13 cellular contexts compared by ENCODE assay signal in the genomic region with DNA sequence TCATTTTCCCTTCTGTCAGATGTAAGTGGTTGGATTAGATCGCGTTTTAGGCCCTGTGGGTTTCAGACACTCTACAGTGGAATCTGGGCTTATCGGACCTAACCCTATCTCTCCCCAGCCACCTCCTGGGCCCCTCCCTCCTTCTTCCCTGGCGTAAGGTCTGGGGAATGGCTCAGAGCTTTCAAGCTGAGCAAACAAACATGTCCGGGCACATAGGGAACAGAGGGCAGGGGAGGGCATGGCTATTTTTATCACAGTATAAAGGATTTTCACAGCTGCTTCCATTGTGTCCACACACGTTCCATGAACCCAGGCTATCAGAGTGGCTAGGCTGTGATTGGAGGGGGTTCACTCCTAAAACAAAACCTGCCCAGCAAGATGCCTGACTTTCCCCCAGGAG. TPM values are rescaled to one million over a fixed set of nuclear protein-coding genes. Genes with fewer than 3 reads are reported as not detected.
DNase-seq lines count a peak whose midpoint lies in the region; ATAC-seq and TF ChIP-seq lines count a peak whose summit lies in the region.
"Not testable (repeated sequence)": the region's sequence is repeated elsewhere in the genome, so short reads cannot be mapped to it uniquely, and the experiment has no call there.
"Had no signal": no experiment of that assay in that cellular context is flagged by ENCODE, and none has a peak within 500 bp of the region (broad histone marks: within the 10 kb centered on the region; RNA-seq: fewer than 3 reads in every experiment).

No MANE protein-coding gene starts in this region.

- peak; percentile 98 for ATAC-seq in RWPE2 (ENCODE audit: low read depth)
- ATAC-seq in left ventricle myocardium superior, result peak; percentile 93

- not testable (repeated sequence) for TF ChIP-seq POLR2A in stomach (IDR thresholded peaks at IDR 0.05)

- H3K4me3 ChIP-seq in RWPE2 (ENCODE audit: severe bottlenecking); colonic mucosa; stomach: not testable (repeated sequence)

- H3K9me3 ChIP-seq in RWPE2 (ENCODE audit: severe bottlenecking); colonic mucosa; stomach: not testable (repeated sequence)

- not testable (repeated sequence) for H3K27me3 ChIP-seq in RWPE2 (ENCODE audit: insufficient read depth, poor library complexity, severe bottlenecking); colonic mucosa; stomach

- not testable (repeated sequence) for H3K27me3 Mint-ChIP-seq in mesothelial cell of epicardium (ENCODE audit: low read depth)

- H3K36me3 Mint-ChIP-seq in mesothelial cell of epicardium, result not testable (repeated sequence)

- intact Hi-C loops in colonic mucosa (cut with DNase I); left ventricle myocardium superior (cut with micrococcal nuclease); stomach (cut with DNase I; ENCODE audit: low total_unique reads): not testable (repeated sequence)

- not testable (repeated sequence) for H3K4me1 ChIP-seq in RWPE2 (ENCODE audit: insufficient read depth, poor library complexity, severe bottlenecking); colonic mucosa
- peaks cover 0 to 15% (median 13%) of the 10 kb centered on the region in 4 donors for H3K4me1 ChIP-seq in stomach

- not testable (repeated sequence) for H3K9ac ChIP-seq in colonic mucosa (ENCODE audit: low read depth in 2 of 2, low read length in 2 of 2)

- DNase-seq in COLO668 (lab: John Stamatoyannopoulos, UW; ENCODE audit: unreplicated experiment) (peak; percentile 84), LHCN-M2 (ENCODE audit: low read depth) (peak; percentile 70), NCI-H2171 treated with DMSO at 0.1 percent for 48 hours (lab: John Stamatoyannopoulos, UW) (peak; percentile 85), colonic mucosa (peak; percentile 71), left ventricle myocardium superior (peak; percentile 34), stomach (peak; percentile 81)
- DNase-seq in RWPE2 (ENCODE audit: low spot score); mesothelial cell of epicardium (ENCODE audit: low spot score in 2 of 2, unreplicated experiment in 2 of 2): not testable (repeated sequence)

- H3K36me3 ChIP-seq in RWPE2 (ENCODE audit: low read depth); colonic mucosa; stomach: not testable (repeated sequence)

- TF ChIP-seq CTCF in RWPE2 (IDR thresholded peaks at IDR 0.05; ENCODE audit: poor library complexity, severe bottlenecking); colonic mucosa (IDR thresholded peaks at IDR 0.05); mesothelial cell of epicardium (IDR thresholded peaks at IDR 0.05; ENCODE audit: unreplicated experiment); stomach (IDR thresholded peaks at IDR 0.05): not testable (repeated sequence)

- H3K9me3 Mint-ChIP-seq in mesothelial cell of epicardium, result not testable (repeated sequence)

- TF ChIP-seq EP300 in stomach (IDR thresholded peaks at IDR 0.05), result not testable (repeated sequence)

- peak overlapping the region; percentile 34 for H3K27ac Mint-ChIP-seq in mesothelial cell of epicardium

- not testable (repeated sequence) for H3K4me3 Mint-ChIP-seq in mesothelial cell of epicardium

- H3K27ac ChIP-seq in RWPE2 (ENCODE audit: poor library complexity, severe bottlenecking); colonic mucosa: not testable (repeated sequence)
- H3K27ac ChIP-seq in stomach, result peak overlapping the region; percentile 31 to 72 (median 66)

- WGBS in stomach, 5 donors, result 15 to 42% (median 37%) methylated on average over 4 to 6 of the region's 6 CpGs

- H3K4me1 Mint-ChIP-seq in mesothelial cell of epicardium, result not testable (repeated sequence)

RNA-seq across cellular contexts. Expression of a gene that starts 2.1 kb away (rescaled TPM):
- total RNA-seq in LHCN-M2 (2014; rRNA removed) (not detected in 2 replicates), colonic mucosa (10 to 100 TPM in 1 of 2 donors, under 1 TPM in 1; 0.42 to 16.7 TPM), left ventricle myocardium superior (not detected), mesothelial cell of epicardium (not detected in 3 replicates), stomach (10 to 100 TPM in 1 of 5 donors, not detected in 4; 84.3 TPM)
- not detected for polyA plus RNA-seq in LHCN-M2 (2012)
- polyA plus RNA-seq in stomach, result 10 to 100 TPM in 2 of 3 donors, 1 to 10 TPM in 1; 6.1 to 37.8 (median 18.6) TPM
- total RNA-seq: activated CD4-positive, alpha-beta T cell treated with anti-CD3 and anti-CD28 coated beads, Interleukin-2, amount 10 ng/mL, durations not matched to agents 7 days and 5 days; activated naive CD4-positive, alpha-beta T cell treated with anti-CD3 and anti-CD28 coated beads, Interleukin-2, amount 50 U/mL, for 72 hours; H1; natural killer cell treated with Interleukin-12 subunit alpha and Interleukin-12 subunit beta and Interleukin-15 and Interleukin-18, amount 100 ng/mL, for 72 hours; SK-MEL-5 had no signal
- polyA plus RNA-seq: H1 had no signal

RNA-seq across cellular contexts. Expression of a gene that starts 26.8 kb away (rescaled TPM):
- total RNA-seq in LHCN-M2 (2014; rRNA removed) (not detected in 2 replicates), colonic mucosa (10 to 100 TPM in 1 of 2 donors, under 1 TPM in 1; 0.56 to 25.0 TPM), left ventricle myocardium superior (not detected), mesothelial cell of epicardium (not detected in 3 replicates), stomach (10 to 100 TPM in 1 of 5 donors, 1 to 10 TPM in 1, not detected in 3; 3.6 to 17.2 TPM)
- polyA plus RNA-seq in LHCN-M2 (2012), result not detected
- 10 to 100 TPM in 2 of 3 donors, 1 to 10 TPM in 1; 7.0 to 62.9 (median 53.2) TPM for polyA plus RNA-seq in stomach
- total RNA-seq: activated CD4-positive, alpha-beta T cell treated with anti-CD3 and anti-CD28 coated beads, Interleukin-2, amount 10 ng/mL, durations not matched to agents 7 days and 5 days; activated naive CD4-positive, alpha-beta T cell treated with anti-CD3 and anti-CD28 coated beads, Interleukin-2, amount 50 U/mL, for 72 hours; H1; natural killer cell treated with Interleukin-12 subunit alpha and Interleukin-12 subunit beta and Interleukin-15 and Interleukin-18, amount 100 ng/mL, for 72 hours; SK-MEL-5 had no signal
- polyA plus RNA-seq: H1 had no signal

RNA-seq across cellular contexts. Expression of a gene that starts 37.6 kb away (rescaled TPM):
- total RNA-seq in LHCN-M2 (2014; rRNA removed) (106 and 143 TPM in 2 replicates), colonic mucosa (100 to 1,000 TPM; 148 to 152 TPM), left ventricle myocardium superior (269 TPM), mesothelial cell of epicardium (221 to 226 TPM (median 221 TPM) in 3 replicates), stomach (100 to 1,000 TPM in 4 of 5 donors, 10 to 100 TPM in 1; 88.7 to 504 (median 186) TPM)
- polyA plus RNA-seq in LHCN-M2 (2012), result 136 TPM
- 10 to 100 TPM; 21.7 to 98.5 (median 62.1) TPM for polyA plus RNA-seq in stomach
